ENCODE assay signal across 8 cellular contexts in genomic region chr13:49248433-49249002, GRCh38. TPM values are rescaled to one million over a fixed set of nuclear protein-coding genes. Genes with fewer than 3 reads are reported as not detected.
DNase-seq lines count a peak whose midpoint lies in the region; TF ChIP-seq lines count a peak whose summit lies in the region.

No MANE protein-coding gene starts in this region.

- no peak overlapping the region for H4K8ac ChIP-seq in H9 (replicated peaks; ENCODE audit: insufficient read length, low read depth, low read length)

- H3K56ac ChIP-seq in H9 (ENCODE audit: insufficient read length, low read depth, low read length): no peak overlapping the region

- H3K79me1 ChIP-seq in H9 (ENCODE audit: insufficient read depth, low read depth, low read length, poor library complexity, severe bottlenecking): no peaks in the 10 kb centered on the region

- H3K27ac Mint-ChIP-seq in H9: peak overlapping the region; percentile 96 to 98 (median 97); a peak in 4 of 7 replicates
- H3K27ac Mint-ChIP-seq in dendritic cell treated with granulocyte-macrophage colony-stimulating factor and Interleukin-4, amounts not matched to agents 40 ng/mL and 50 ng/mL, for 4 days: peak overlapping the region; percentile 97
- peak overlapping the region; percentile 99 for H3K27ac Mint-ChIP-seq in type B pancreatic cell

- H2BK5ac ChIP-seq in H9 (ENCODE audit: insufficient read length, low read length): no peak overlapping the region

- H4K20me1 ChIP-seq in H9 (ENCODE audit: control insufficient read depth, insufficient read depth, insufficient read length): no peaks in the 10 kb centered on the region

- no peak overlapping the region for H3K27ac ChIP-seq in H9 (ENCODE audit: insufficient read length, low read depth, low read length)
- peak overlapping the region; percentile 74 to 88 (median 86) for H3K27ac ChIP-seq in Peyer's patch

- no peak overlapping the region for H3K18ac ChIP-seq in H9 (ENCODE audit: insufficient read length, low read depth, low read length)

- no peak overlapping the region for H2BK120ac ChIP-seq in H9 (ENCODE audit: low read depth, low read length, poor library complexity, severe bottlenecking)

- H2AFZ ChIP-seq in H9 (ENCODE audit: low read length): peak overlapping the region; percentile 63

- no peak for TF ChIP-seq POLR2A in Peyer's patch (IDR thresholded peaks at IDR 0.05)

- H3K4me2 ChIP-seq in H9 (ENCODE audit: insufficient read depth, insufficient read length, low read length): peak overlapping the region; percentile 96

- H4K91ac ChIP-seq in H9 (ENCODE audit: insufficient read length, low read depth, low read length): no peak overlapping the region

- no peaks in the 10 kb centered on the region for H3K27me3 ChIP-seq in H9 (ENCODE audit: insufficient read depth, low read length)
- no peaks in the 10 kb centered on the region for H3K27me3 ChIP-seq in Peyer's patch

- H3K4me1 Mint-ChIP-seq in H9 (peaks cover 13 to 14% of the 10 kb centered on the region in 2 experiments), type B pancreatic cell (ENCODE audit: unreplicated experiment) (peaks cover 15% of the 10 kb centered on the region)
- H3K4me1 Mint-ChIP-seq in dendritic cell treated with granulocyte-macrophage colony-stimulating factor and Interleukin-4, amounts not matched to agents 40 ng/mL and 50 ng/mL, for 4 days (ENCODE audit: low read depth): peaks cover 24% of the 10 kb centered on the region

- no peak overlapping the region for H4K5ac ChIP-seq in H9 (ENCODE audit: insufficient read length, low read depth, low read length)

- H3K4ac ChIP-seq in H9 (ENCODE audit: low read depth, low read length): no peak overlapping the region

- H3K79me2 ChIP-seq in H9 (ENCODE audit: insufficient read depth, low read length): no peaks in the 10 kb centered on the region

- no peak overlapping the region for H2BK12ac ChIP-seq in H9 (ENCODE audit: insufficient read length, low read depth, low read length)

- no CpG with 5 or more reads among the region's 18 CpGs for WGBS in H9 (ENCODE audit: extremely low coverage, insufficient read length, low lambda C conversion rate)

- peak overlapping the region; percentile 44 for H3K9ac ChIP-seq in H9 (ENCODE audit: extremely low read depth, insufficient read length, low read length)

- H3K23me2 ChIP-seq in H9 (ENCODE audit: insufficient read length, low read depth, low read length, poor library complexity, severe bottlenecking): peaks cover 9% of the 10 kb centered on the region

- H3K23ac ChIP-seq in H9 (ENCODE audit: insufficient read length, low read depth, low read length): no peak overlapping the region

- no peak overlapping the region for H2BK20ac ChIP-seq in H9 (ENCODE audit: low read depth, low read length, poor library complexity, severe bottlenecking)

- no peak overlapping the region for H3T11ph ChIP-seq in H9 (ENCODE audit: low read length)

- no peaks in the 10 kb centered on the region; a peak in 1 of 5 replicates for H3K9me3 Mint-ChIP-seq in H9
- no peaks in the 10 kb centered on the region for H3K9me3 Mint-ChIP-seq in dendritic cell treated with granulocyte-macrophage colony-stimulating factor and Interleukin-4, amounts not matched to agents 40 ng/mL and 50 ng/mL, for 4 days
- no peaks in the 10 kb centered on the region for H3K9me3 Mint-ChIP-seq in type B pancreatic cell

- no peaks in the 10 kb centered on the region for H3K36me3 Mint-ChIP-seq in H9 (ENCODE audit: insufficient read depth in 1 of 3, low read depth in 3 of 3)
- peaks cover 18% of the 10 kb centered on the region for H3K36me3 Mint-ChIP-seq in dendritic cell treated with granulocyte-macrophage colony-stimulating factor and Interleukin-4, amounts not matched to agents 40 ng/mL and 50 ng/mL, for 4 days (ENCODE audit: low read depth)
- peaks cover 7% of the 10 kb centered on the region for H3K36me3 Mint-ChIP-seq in type B pancreatic cell

- peak; percentile 35 for DNase-seq in GM03348 (ENCODE audit: low spot score)
- no peak for DNase-seq in H9
- no peak for DNase-seq in Peyer's patch
- DNase-seq in medulla oblongata (ENCODE audit: extremely low spot score): peak; percentile 49
- DNase-seq in type B pancreatic cell (ENCODE audit: extremely low spot score, unreplicated experiment): no peak
- no peak for DNase-seq in NCI-H1092 (lab: John Stamatoyannopoulos, UW)
- DNase-seq in foreskin melanocyte: no peak

- no peak overlapping the region for H2BK15ac ChIP-seq in H9 (ENCODE audit: low read depth, low read length)

- intact Hi-C loops in dendritic cell treated with granulocyte-macrophage colony-stimulating factor and Interleukin-4, amounts not matched to agents 40 ng/mL and 50 ng/mL, for 4 days (cut with micrococcal nuclease): no loop called here

- peak overlapping the region; percentile 65 to 87 (median 75) for H3K4me3 ChIP-seq in Peyer's patch

- TF ChIP-seq CTCF in H9 (conservative IDR thresholded peaks at IDR 0.05) (peak; percentile 17; the same call in 2 of the 3 replicates), Peyer's patch (IDR thresholded peaks at IDR 0.05) (no peak), type B pancreatic cell (conservative IDR thresholded peaks at IDR 0.05) (no peak)

- H3K9me3 ChIP-seq in H9 (ENCODE audit: control insufficient read depth, low read depth, low read length): no peaks in the 10 kb centered on the region
- H3K9me3 ChIP-seq in Peyer's patch: no peaks in the 10 kb centered on the region

- peak overlapping the region; percentile 91 to 98 for H3K4me3 Mint-ChIP-seq in H9
- peak overlapping the region; percentile 99 for H3K4me3 Mint-ChIP-seq in dendritic cell treated with granulocyte-macrophage colony-stimulating factor and Interleukin-4, amounts not matched to agents 40 ng/mL and 50 ng/mL, for 4 days
- peak overlapping the region; percentile 98 for H3K4me3 Mint-ChIP-seq in type B pancreatic cell

- H3K14ac ChIP-seq in H9 (ENCODE audit: insufficient read depth, low read length): no peak overlapping the region

- H2AK5ac ChIP-seq in H9 (ENCODE audit: insufficient read length, low read length): no peak overlapping the region

- H3K4me1 ChIP-seq in H9 (ENCODE audit: insufficient read depth, low read length) (no peaks in the 10 kb centered on the region), Peyer's patch (peaks cover 0 to 15% (median 2%) of the 10 kb centered on the region in 4 donors)

- H3K36me3 ChIP-seq in Peyer's patch: no peaks in the 10 kb centered on the region

- H3K27me3 Mint-ChIP-seq in H9 (ENCODE audit: low read depth) (no peaks in the 10 kb centered on the region; the same call in 1 of the 2 replicates), type B pancreatic cell (peaks cover 13% of the 10 kb centered on the region)
- no peaks in the 10 kb centered on the region for H3K27me3 Mint-ChIP-seq in dendritic cell treated with granulocyte-macrophage colony-stimulating factor and Interleukin-4, amounts not matched to agents 40 ng/mL and 50 ng/mL, for 4 days

RNA-seq across cellular contexts. Expression of gene CDADC1, which starts 0.8 kb away (rescaled TPM):
- 3.9 and 4.9 TPM in 2 replicates for total RNA-seq in H9 (2021)
- 1 to 10 TPM; 4.7 to 9.2 (median 7.1) TPM for total RNA-seq in Peyer's patch
- 11.2 and 12.5 TPM in 2 replicates for total RNA-seq in type B pancreatic cell (ENCODE audit: low replicate concordance)

RNA-seq across cellular contexts. Expression of gene MLNR, which starts 28.4 kb away (rescaled TPM):
- not detected in 2 replicates for total RNA-seq in H9 (2021)
- total RNA-seq in Peyer's patch: not detected
- total RNA-seq in type B pancreatic cell (ENCODE audit: low replicate concordance): not detected in 2 replicates

Comparison
In these comparisons a context has a peak if more than half of its experiments do, and no peak if none do; other contexts are left out.
1. DNase-seq: peak in GM03348 (single experiment) and medulla oblongata (single experiment); none in H9 (single experiment), Peyer's patch (0 of 3), type B pancreatic cell (single experiment), NCI-H1092 (single experiment) and foreskin melanocyte (single experiment).
2. Peak in every context shown above with its lines, with median percentiles within 50 percentile points of each other: H3K27ac Mint-ChIP-seq and H3K4me3 Mint-ChIP-seq.